Comparison of ENCODE assay signal across 27 cellular contexts in genomic region chr12:11264501-11264900, GRCh38. TPM values are rescaled to one million over a fixed set of nuclear protein-coding genes. Genes with fewer than 3 reads are reported as not detected.
"Had no signal": no experiment of that assay in that cellular context is flagged by ENCODE, and none has a peak within 500 bp of the region (broad histone marks: within the 10 kb centered on the region; RNA-seq: fewer than 3 reads in every experiment).

No MANE protein-coding gene starts in this region.

- H3K9me3 ChIP-seq: testis, thoracic aorta, thyroid gland, uterus, vagina had no signal

- DNase-seq: stimulated activated CD4-positive, alpha-beta T cell treated with anti-CD3 and anti-CD28 coated beads, Interleukin-2, amount 100 ng/mL, for 48 hours; stimulated activated CD4-positive, alpha-beta T cell treated with anti-CD3 and anti-CD28 coated beads, Interleukin-4, amount 100 ng/mL, for 1 hour; stimulated activated CD4-positive, alpha-beta T cell treated with anti-CD3 and anti-CD28 coated beads, Interleukin-4, amount 100 ng/mL, for 24 hours; stimulated activated CD4-positive, alpha-beta T cell treated with anti-CD3 and anti-CD28 coated beads, Interleukin-4, amount 100 ng/mL, for 4 hours; stimulated activated CD8-positive, alpha-beta memory T cell treated with anti-CD3 and anti-CD28 coated beads, Interleukin-4, amount 100 ng/mL, for 48 hours; stimulated activated naive B cell treated with anti-CD40 and anti-IgM and Interleukin-4, amounts not matched to agents 10 μg/mL and 1 μg/mL and 100 μg/mL, for 72 hours; stimulated activated naive CD4-positive, alpha-beta T cell; stimulated activated naive CD4-positive, alpha-beta T cell treated with Interleukin-2 at 50 U/mL for 16 hours; stimulated activated naive CD8-positive, alpha-beta T cell treated with anti-CD3 and anti-CD28 coated beads, Interleukin-15, amount 100 ng/mL, for 72 hours; stimulated activated naive CD8-positive, alpha-beta T cell treated with anti-CD3 and anti-CD28 coated beads, Interleukin-15, Interleukin-2, amounts not matched to agents 100 U/mL and 50 U/mL, for 24 hours; stomach; substantia nigra; testis; thyroid gland; tibial artery; transverse colon; upper lobe of left lung; upper lobe of right lung; uterus had no signal

- H3K27ac ChIP-seq: stomach, suprapubic skin, testis, thoracic aorta, thyroid gland, tibial artery, tibial nerve, transverse colon, upper lobe of left lung, upper lobe of right lung, uterus, vagina had no signal

- H3K27me3 ChIP-seq: stomach, suprapubic skin, testis, thyroid gland, tibial artery, tibial nerve, transverse colon, upper lobe of left lung, upper lobe of right lung, uterus, vagina had no signal

- H3K4me1 ChIP-seq: stomach, suprapubic skin, testis, thyroid gland, tibial artery, tibial nerve, transverse colon, upper lobe of left lung, upper lobe of right lung, uterus, vagina had no signal

- H3K36me3 ChIP-seq: stomach, suprapubic skin, thoracic aorta, thyroid gland, tibial artery, tibial nerve, transverse colon, upper lobe of left lung, upper lobe of right lung, uterus, vagina had no signal

- H3K4me3 ChIP-seq: stomach, suprapubic skin, testis, thoracic aorta, thyroid gland, tibial artery, tibial nerve, transverse colon, upper lobe of left lung, upper lobe of right lung, uterus, vagina had no signal

RNA-seq across cellular contexts. Expression of gene PRB3, which starts 5.0 kb away (rescaled TPM):
- total RNA-seq: stomach, subcutaneous adipose tissue, temporal lobe, thoracic aorta, thyroid gland, tibial nerve, transverse colon, upper lobe of left lung, upper lobe of right lung, ureter, urinary bladder, uterus, vagina had no signal
- polyA plus RNA-seq: stomach, urinary bladder had no signal

RNA-seq across cellular contexts. Expression of gene PRB4, which starts 45.7 kb away (rescaled TPM):
- total RNA-seq: stomach, subcutaneous adipose tissue, suprapubic skin, temporal lobe, testis, thoracic aorta, thyroid gland, tibial nerve, transverse colon, upper lobe of right lung, ureter, urinary bladder, uterus, vagina had no signal
- polyA plus RNA-seq: stomach, urinary bladder had no signal
